Comparison of ENCODE assay signal across 8 cellular contexts in genomic region chr15:81303241-81304225, GRCh38. TPM values are rescaled to one million over a fixed set of nuclear protein-coding genes. Genes with fewer than 3 reads are reported as not detected.
DNase-seq lines count a peak whose midpoint lies in the region; TF ChIP-seq lines count a peak whose summit lies in the region.

No MANE protein-coding gene starts in this region.

- peak overlapping the region; percentile 97 to 99 (median 99) for H3K27ac Mint-ChIP-seq in CD14-positive monocyte

- TF ChIP-seq CTCF in CD14-positive monocyte (IDR thresholded peaks at IDR 0.05) (no peak), KMS-11 (conservative IDR thresholded peaks at IDR 0.05; ENCODE audit: low read depth, low read length) (no peak), mammary epithelial cell (conservative IDR thresholded peaks at IDR 0.05 in 1 of 2, IDR thresholded peaks at IDR 0.05 in 1 of 2; ENCODE audit: extremely low read depth in 1 of 2, insufficient read depth in 1 of 2, low read depth in 1 of 2, low read length in 2 of 2) (no peak), GM13976 (IDR thresholded peaks at IDR 0.05; ENCODE audit: borderline replicate concordance, control extremely low read depth, extremely low read depth, insufficient read depth, missing control alignments) (no peak)

- H3K36me3 ChIP-seq in KMS-11 (ENCODE audit: insufficient read depth) (0 out of 2 replicates have a peak, but pooled peaks cover 3% of the 10 kb centered on the region), mammary epithelial cell (ENCODE audit: insufficient read depth, low read length) (no peaks in the 10 kb centered on the region)

- CTCF ChIA-PET in mammary epithelial cell (lab: Charles Lee; ENCODE audit: low non-redundant PET) = interaction anchor here (0.5 kb wide), 1 partner anchor 19 kb away, joined by 3 read pairs; no protein-coding TSS in a partner anchor

- DNase-seq in CD14-positive monocyte (ENCODE audit: low spot score) = no peak
- no peak for DNase-seq in mammary epithelial cell
- no peak for DNase-seq in activated gamma-delta T cell (lab: John Stamatoyannopoulos, UW)
- no peak for DNase-seq in NCI-H187 (lab: John Stamatoyannopoulos, UW)
- DNase-seq in GM13976 (ENCODE audit: low spot score) = no peak
- DNase-seq in stimulated activated CD4-positive, alpha-beta T cell treated with anti-CD3 and anti-CD28 coated beads, Interleukin-4, amount 100 ng/mL, for 24 hours = no peak

- peaks cover 73% of the 10 kb centered on the region for H3K4me1 ChIP-seq in KMS-11 (ENCODE audit: low read depth, poor library complexity, severe bottlenecking)
- peaks cover 16% of the 10 kb centered on the region for H3K4me1 ChIP-seq in mammary epithelial cell (ENCODE audit: insufficient read depth, low read length)
- peaks cover 91% of the 10 kb centered on the region for H3K4me1 ChIP-seq in mononuclear cell (ENCODE audit: insufficient read depth, low read length)

- H3K4me2 ChIP-seq in KMS-11 = peak overlapping the region; percentile 9; the same call in 1 of the 2 replicates
- peak overlapping the region; percentile 22 for H3K4me2 ChIP-seq in mammary epithelial cell (ENCODE audit: insufficient read depth, low read depth, low read length)

- H3K79me2 ChIP-seq in KMS-11 (ENCODE audit: insufficient read depth, low read depth) = no peaks in the 10 kb centered on the region
- no peaks in the 10 kb centered on the region for H3K79me2 ChIP-seq in mammary epithelial cell (ENCODE audit: insufficient read depth, low read length)

- H2AFZ ChIP-seq in KMS-11 (ENCODE audit: low read depth) (no peak overlapping the region), mammary epithelial cell (ENCODE audit: low read depth, low read length) (peak overlapping the region; percentile 8)

- H3K9me3 Mint-ChIP-seq in CD14-positive monocyte = peaks cover 0 to 3% (median 0%) of the 10 kb centered on the region in 7 donors

- 72% methylated on average over 9 of the region's 9 CpGs for WGBS in mammary epithelial cell (ENCODE audit: low coverage, missing lambda C conversion rate)

- BruUV-seq in mammary epithelial cell (replicated peaks; lab: Mats Ljungman, UMichigan) = no TSS peak

- no peaks in the 10 kb centered on the region for H3K27me3 ChIP-seq in KMS-11 (ENCODE audit: insufficient read depth, low read depth)
- H3K27me3 ChIP-seq in mammary epithelial cell (ENCODE audit: insufficient read depth, low read length) = no peaks in the 10 kb centered on the region
- no peaks in the 10 kb centered on the region for H3K27me3 ChIP-seq in mononuclear cell (ENCODE audit: insufficient read depth, low read length)

- peak overlapping the region; percentile 65 to 84 for H3K4me3 Mint-ChIP-seq in CD14-positive monocyte

- peaks cover 94 to 96% of the 10 kb centered on the region in 2 donors for H3K36me3 Mint-ChIP-seq in CD14-positive monocyte

- peaks cover 71% of the 10 kb centered on the region for H3K4me1 Mint-ChIP-seq in CD14-positive monocyte

- H3K4me3 ChIP-seq in KMS-11 (IDR thresholded peaks at IDR 0.05; ENCODE audit: insufficient read depth, low read depth, low read length) (no peak overlapping the region), mammary epithelial cell (replicated peaks in 1 of 3; ENCODE audit: insufficient read depth in 1 of 3, low read depth in 2 of 3, low read length in 3 of 3) (no peak overlapping the region), mononuclear cell (ENCODE audit: low read length) (peak overlapping the region; percentile 90)

- H4K20me1 ChIP-seq in KMS-11 (ENCODE audit: insufficient read depth) (no peaks in the 10 kb centered on the region), mammary epithelial cell (ENCODE audit: insufficient read depth, low read length) (no peaks in the 10 kb centered on the region)

- H3K27ac ChIP-seq in KMS-11 = no peak overlapping the region
- H3K27ac ChIP-seq in mammary epithelial cell (ENCODE audit: insufficient read depth, low read depth, low read length) = no peak overlapping the region

- intact Hi-C loops in CD14-positive monocyte (cut with micrococcal nuclease) = loop anchor here in 1 of 2 donors (10.0 kb wide), 1 partner anchor 1329 kb away; the partner anchor contains the start of gene BCL2A1
- intact Hi-C loops in mammary epithelial cell (cut with micrococcal nuclease) = no loop called here

- H3K9ac ChIP-seq in KMS-11 = no peak overlapping the region
- no peak overlapping the region for H3K9ac ChIP-seq in mammary epithelial cell (ENCODE audit: insufficient read depth, low read length)

- in situ Hi-C loops in mammary epithelial cell (cut with MboI; ENCODE audit: low sequenced_read_pairs in 2 of 2) (no loop called here), GM13976 (cut with MboI; ENCODE audit: low sequenced_read_pairs, unreplicated experiment) (no loop called here)

- H3K9me3 ChIP-seq in mammary epithelial cell (replicated peaks; ENCODE audit: insufficient read depth, low read length) = no peaks in the 10 kb centered on the region
- no peaks in the 10 kb centered on the region for H3K9me3 ChIP-seq in mononuclear cell (ENCODE audit: low read depth, low read length)

- dilution Hi-C loops in mammary epithelial cell (cut with HindIII; ENCODE audit: low sequenced_read_pairs) = loop anchor here (5.0 kb wide), 1 partner anchor 94 kb away; no protein-coding TSS in a partner anchor

- peaks cover 0 to 2% (median 0%) of the 10 kb centered on the region in 3 donors for H3K27me3 Mint-ChIP-seq in CD14-positive monocyte (ENCODE audit: low read depth in 3 of 3)

RNA-seq across cellular contexts. Expression of gene STARD5, which starts 20.4 kb away (rescaled TPM):
- polyA plus RNA-seq in CD14-positive monocyte = 1 to 10 TPM; 1.5 to 2.5 TPM
- total RNA-seq in mammary epithelial cell = 10 to 100 TPM; 10.2 to 19.1 TPM
- polyA plus RNA-seq in mammary epithelial cell = 29.0 TPM
- 9.8 TPM for polyA minus RNA-seq in mammary epithelial cell
- 14.1 TPM for total RNA-seq in mononuclear cell
